Comparison of ENCODE assay signal across 8 cellular contexts in genomic region chr17:75845058-75845711, GRCh38. TPM values are rescaled to one million over a fixed set of nuclear protein-coding genes. Genes with fewer than 3 reads are reported as not detected.
A peak's percentile ranks its signal among the peaks of the same experiment; 100 is the strongest.
DNase-seq lines count a peak whose midpoint lies in the region; ATAC-seq, FAIRE-seq and TF ChIP-seq lines count a peak whose summit lies in the region.

No MANE protein-coding gene starts in this region.

- intact Hi-C loops in activated CD4-positive, alpha-beta T cell treated with anti-CD3 and anti-CD28 coated beads for 36 hours (cut with DNase I, micrococcal nuclease): no loop called here

- ATAC-seq in A549 (peak; percentile 69 to 87), HG02759 (IDR thresholded peaks at IDR 0.05; ENCODE audit: unreplicated experiment) (peak; percentile 83), memory B cell (ENCODE audit: low read depth) (peak; percentile 83)
- peak; percentile 71 for ATAC-seq in activated CD4-positive, alpha-beta T cell treated with anti-CD3 and anti-CD28 coated beads for 36 hours

- H3K4me2 ChIP-seq in A549: peak overlapping the region; percentile 60

- peak overlapping the region; percentile 55 for H3K4me3 Mint-ChIP-seq in activated CD4-positive, alpha-beta T cell treated with anti-CD3 and anti-CD28 coated beads for 36 hours
- H3K4me3 Mint-ChIP-seq in memory B cell: peak overlapping the region; percentile 69
- H3K4me3 Mint-ChIP-seq in stimulated activated naive CD8-positive, alpha-beta T cell treated with anti-CD3 and anti-CD28 coated beads, Interleukin-15, Interleukin-2, amounts not matched to agents 100 ng/mL and 50 ng/mL, for 24 hours: peak overlapping the region; percentile 66

- H3K4me3 ChIP-seq in A549: peak overlapping the region; percentile 0; the same call in 1 of the 3 replicates

- 33% methylated on average over 16 of the region's 21 CpGs for whole genome bisulfite sequencing in A549 (ENCODE audit: missing lambda C conversion rate)

- peak overlapping the region; percentile 60 for H3K27ac Mint-ChIP-seq in activated CD4-positive, alpha-beta T cell treated with anti-CD3 and anti-CD28 coated beads for 36 hours
- peak overlapping the region; percentile 80 for H3K27ac Mint-ChIP-seq in memory B cell
- peak overlapping the region; percentile 80 for H3K27ac Mint-ChIP-seq in stimulated activated naive CD8-positive, alpha-beta T cell treated with anti-CD3 and anti-CD28 coated beads, Interleukin-15, Interleukin-2, amounts not matched to agents 100 ng/mL and 50 ng/mL, for 24 hours

- no peak for TF ChIP-seq POLR2A in A549 (IDR thresholded peaks at IDR 0.05; ENCODE audit: low read length)

- POLR2A ChIA-PET in A549 (lab: Yijun Ruan, JAX): interaction anchor here (0.5 to 4.4 kb wide), 3 partner anchors 10 to 65 kb away, joined by 4 to 23 read pairs (median 8); partner anchors contain the start of gene WBP2
- POLR2A ChIA-PET in activated CD4-positive, alpha-beta T cell treated with anti-CD3 and anti-CD28 coated beads for 36 hours (lab: Charles Lee): interaction anchor here (4.4 kb wide), 1 partner anchor 65 kb away, joined by 17 read pairs; a partner anchor contains a TSS

- H3K36me3 Mint-ChIP-seq in activated CD4-positive, alpha-beta T cell treated with anti-CD3 and anti-CD28 coated beads for 36 hours (ENCODE audit: low read depth): peaks cover 24% of the 10 kb centered on the region
- peaks cover 21% of the 10 kb centered on the region for H3K36me3 Mint-ChIP-seq in memory B cell
- H3K36me3 Mint-ChIP-seq in stimulated activated naive CD8-positive, alpha-beta T cell treated with anti-CD3 and anti-CD28 coated beads, Interleukin-15, Interleukin-2, amounts not matched to agents 100 ng/mL and 50 ng/mL, for 24 hours (ENCODE audit: low read depth): peaks cover 8% of the 10 kb centered on the region

- peaks cover 14% of the 10 kb centered on the region for H3K4me1 Mint-ChIP-seq in activated CD4-positive, alpha-beta T cell treated with anti-CD3 and anti-CD28 coated beads for 36 hours
- H3K4me1 Mint-ChIP-seq in memory B cell: peaks cover 20% of the 10 kb centered on the region
- peaks cover 14% of the 10 kb centered on the region for H3K4me1 Mint-ChIP-seq in stimulated activated naive CD8-positive, alpha-beta T cell treated with anti-CD3 and anti-CD28 coated beads, Interleukin-15, Interleukin-2, amounts not matched to agents 100 ng/mL and 50 ng/mL, for 24 hours (ENCODE audit: low read depth)

- TF ChIP-seq RAD21 in A549 (conservative IDR thresholded peaks at IDR 0.05 in 1 of 2, IDR thresholded peaks at IDR 0.05 in 1 of 2): peak in 1 of 2 experiments; percentile 23; a peak in 1 of 5 replicates

- H3K4me1 ChIP-seq in A549: peaks cover 43% of the 10 kb centered on the region

- H3K9me3 Mint-ChIP-seq in activated CD4-positive, alpha-beta T cell treated with anti-CD3 and anti-CD28 coated beads for 36 hours (ENCODE audit: low read depth): no peaks in the 10 kb centered on the region
- no peaks in the 10 kb centered on the region for H3K9me3 Mint-ChIP-seq in memory B cell
- no peaks in the 10 kb centered on the region for H3K9me3 Mint-ChIP-seq in stimulated activated naive CD8-positive, alpha-beta T cell treated with anti-CD3 and anti-CD28 coated beads, Interleukin-15, Interleukin-2, amounts not matched to agents 100 ng/mL and 50 ng/mL, for 24 hours

- TF ChIP-seq CTCF in A549 (IDR thresholded peaks at IDR 0.05): peak; percentile 49
- peak; percentile 59 for TF ChIP-seq CTCF in GM13976 (IDR thresholded peaks at IDR 0.05; ENCODE audit: borderline replicate concordance, control extremely low read depth, extremely low read depth, insufficient read depth, missing control alignments)

- no peak for TF ChIP-seq EP300 in A549 (IDR thresholded peaks at IDR 0.05)

- FAIRE-seq in A549 (lab: Jason Lieb, UNC): peak; percentile 23

- H3K9me3 ChIP-seq in A549: no peaks in the 10 kb centered on the region

- in situ Hi-C loops in GM13976 (cut with MboI; ENCODE audit: low sequenced_read_pairs, unreplicated experiment): no loop called here

- DNase-seq in A549 (ENCODE audit: low read depth in 1 of 2, low spot score in 1 of 2) (peak; percentile 91 to 92), GM13976 (ENCODE audit: low spot score) (peak; percentile 92), NCI-H1436 treated with DMSO at 0.1 percent for 48 hours (lab: John Stamatoyannopoulos, UW) (peak; percentile 6), ecto neural progenitor cell (ENCODE audit: low spot score) (peak; percentile 88), memory B cell (ENCODE audit: low spot score in 2 of 2) (peak; percentile 75)
- DNase-seq in activated CD4-positive, alpha-beta T cell treated with anti-CD3 and anti-CD28 coated beads for 36 hours: peak; percentile 85

- H3K27ac ChIP-seq in A549: peak overlapping the region; percentile 79 to 89

- CTCF ChIA-PET in A549 (lab: Yijun Ruan, JAX): interaction anchor here (0.7 to 37.0 kb wide), 26 partner anchors 11 to 212 kb away, joined by 3 to 691 read pairs (median 4); partner anchors contain the start of genes CDK3, GALK1, SMIM5 and TRIM47
- CTCF ChIA-PET in activated CD4-positive, alpha-beta T cell treated with anti-CD3 and anti-CD28 coated beads for 36 hours (lab: Charles Lee): interaction anchor here (0.5 to 3.5 kb wide), 18 partner anchors 9 to 1277 kb away, joined by 3 to 21 read pairs (median 5); partner anchors contain the start of genes GALK1 and WBP2

- H3K27me3 Mint-ChIP-seq in activated CD4-positive, alpha-beta T cell treated with anti-CD3 and anti-CD28 coated beads for 36 hours: no peaks in the 10 kb centered on the region
- no peaks in the 10 kb centered on the region for H3K27me3 Mint-ChIP-seq in memory B cell
- no peaks in the 10 kb centered on the region for H3K27me3 Mint-ChIP-seq in stimulated activated naive CD8-positive, alpha-beta T cell treated with anti-CD3 and anti-CD28 coated beads, Interleukin-15, Interleukin-2, amounts not matched to agents 100 ng/mL and 50 ng/mL, for 24 hours

TF ChIP-seq in A549, 52 proteins besides CTCF, POLR2A, EP300 and RAD21 (continues in another document):
- TF ChIP-seq ZFP36 (IDR thresholded peaks at IDR 0.05; ENCODE audit: borderline replicate concordance, partially characterized antibody) (no peak), SMC3 (IDR thresholded peaks at IDR 0.05) (peak; percentile 22; the same call in 2 of the 3 replicates), ZNF302 (CRISPR knock-in tag; IDR thresholded peaks at IDR 0.05) (no peak), TP53 (CRISPR knock-in tag; IDR thresholded peaks at IDR 0.05) (0 out of 2 replicates have a peak, but pooled peaks have one; percentile 38), EHF (CRISPR knock-in tag; IDR thresholded peaks at IDR 0.05) (no peak), HOXB5 (CRISPR knock-in tag; IDR thresholded peaks at IDR 0.05) (0 out of 2 replicates have a peak, but pooled peaks have one; percentile 10), MYC (IDR thresholded peaks at IDR 0.05; ENCODE audit: borderline replicate concordance, low read length) (0 out of 2 replicates have a peak, but pooled peaks have one; percentile 20)
- TF ChIP-seq, protein P1, sequence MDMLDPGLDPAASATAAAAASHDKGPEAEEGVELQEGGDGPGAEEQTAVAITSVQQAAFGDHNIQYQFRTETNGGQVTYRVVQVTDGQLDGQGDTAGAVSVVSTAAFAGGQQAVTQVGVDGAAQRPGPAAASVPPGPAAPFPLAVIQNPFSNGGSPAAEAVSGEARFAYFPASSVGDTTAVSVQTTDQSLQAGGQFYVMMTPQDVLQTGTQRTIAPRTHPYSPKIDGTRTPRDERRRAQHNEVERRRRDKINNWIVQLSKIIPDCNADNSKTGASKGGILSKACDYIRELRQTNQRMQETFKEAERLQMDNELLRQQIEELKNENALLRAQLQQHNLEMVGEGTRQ (IDR thresholded peaks at IDR 0.05): peak; percentile 65

RNA-seq across cellular contexts. Expression of gene UNC13D, which starts 1.0 kb away (rescaled TPM):
- polyA plus RNA-seq in A549 (2011; rRNA removed) (0.97 and 1.6 TPM in 2 replicates), A549 (2017; fragmentation: RNase III; extraction: RNeasy Plus Mini Kit Qiagen cat#74134 plus additional on column Dnase treatment) (3.5 to 4.5 TPM (median 4.3 TPM) in 3 replicates)
- 1.3 and 2.0 TPM in 2 replicates for polyA plus RNA-seq in A549 (2012; cell fraction: cytosol; rRNA removed)
- 6.1 and 10.5 TPM in 2 replicates for polyA plus RNA-seq in A549 (2012; cell fraction: nucleus; rRNA removed)
- 1.7 and 3.3 TPM in 2 replicates for polyA minus RNA-seq in A549 (2011; rRNA and poly(A)+ RNA removed)
- 100 to 1,000 TPM; 106 to 133 TPM for total RNA-seq in activated CD4-positive, alpha-beta T cell treated with anti-CD3 and anti-CD28 coated beads for 36 hours

RNA-seq across cellular contexts. Expression of gene WBP2, which starts 9.9 kb away (rescaled TPM):
- 35.6 and 39.7 TPM in 2 replicates for polyA plus RNA-seq in A549 (2011; rRNA removed)
- 26.6 and 35.4 TPM in 2 replicates for polyA plus RNA-seq in A549 (2012; cell fraction: cytosol; rRNA removed)
- 60.1 and 71.4 TPM in 2 replicates for polyA plus RNA-seq in A549 (2012; cell fraction: nucleus; rRNA removed)
- polyA plus RNA-seq in A549 (2017; fragmentation: RNase III; extraction: RNeasy Plus Mini Kit Qiagen cat#74134 plus additional on column Dnase treatment): 111 to 131 TPM (median 116 TPM) in 3 replicates
- polyA minus RNA-seq in A549 (2011; rRNA and poly(A)+ RNA removed): 31.8 and 40.3 TPM in 2 replicates
- 10 to 100 TPM; 68.7 to 74.1 TPM for total RNA-seq in activated CD4-positive, alpha-beta T cell treated with anti-CD3 and anti-CD28 coated beads for 36 hours

RNA-seq across cellular contexts. Expression of gene TRIM47, which starts 33.2 kb away (rescaled TPM):
- polyA plus RNA-seq in A549 (2011; rRNA removed) (19.6 and 26.7 TPM in 2 replicates), A549 (2017; fragmentation: RNase III; extraction: RNeasy Plus Mini Kit Qiagen cat#74134 plus additional on column Dnase treatment) (45.3 to 54.7 TPM (median 46.6 TPM) in 3 replicates)
- 50.0 and 67.2 TPM in 2 replicates for polyA plus RNA-seq in A549 (2012; cell fraction: cytosol; rRNA removed)
- 162 and 183 TPM in 2 replicates for polyA plus RNA-seq in A549 (2012; cell fraction: nucleus; rRNA removed)
- 31.2 and 34.8 TPM in 2 replicates for polyA minus RNA-seq in A549 (2011; rRNA and poly(A)+ RNA removed)
- total RNA-seq in activated CD4-positive, alpha-beta T cell treated with anti-CD3 and anti-CD28 coated beads for 36 hours: 10 to 100 TPM; 13.4 to 19.9 TPM

RNA-seq across cellular contexts. Expression of gene TRIM65, which starts 51.6 kb away (rescaled TPM):
- polyA plus RNA-seq in A549 (2011; rRNA removed) (13.5 and 17.4 TPM in 2 replicates), A549 (2017; fragmentation: RNase III; extraction: RNeasy Plus Mini Kit Qiagen cat#74134 plus additional on column Dnase treatment) (26.2 to 30.2 TPM (median 30.1 TPM) in 3 replicates)
- 17.8 and 28.0 TPM in 2 replicates for polyA plus RNA-seq in A549 (2012; cell fraction: cytosol; rRNA removed)
- polyA plus RNA-seq in A549 (2012; cell fraction: nucleus; rRNA removed): 46.1 and 47.2 TPM in 2 replicates
- 12.7 and 16.0 TPM in 2 replicates for polyA minus RNA-seq in A549 (2011; rRNA and poly(A)+ RNA removed)
- total RNA-seq in activated CD4-positive, alpha-beta T cell treated with anti-CD3 and anti-CD28 coated beads for 36 hours: 10 to 100 TPM; 28.9 to 31.9 TPM

RNA-seq across cellular contexts. Expression of gene MRPL38, which starts 59.5 kb away (rescaled TPM):
- polyA plus RNA-seq in A549 (2011; rRNA removed) (43.4 and 53.5 TPM in 2 replicates), A549 (2017; fragmentation: RNase III; extraction: RNeasy Plus Mini Kit Qiagen cat#74134 plus additional on column Dnase treatment) (102 to 105 TPM (median 104 TPM) in 3 replicates)
- polyA plus RNA-seq in A549 (2012; cell fraction: cytosol; rRNA removed): 126 and 151 TPM in 2 replicates
- polyA plus RNA-seq in A549 (2012; cell fraction: nucleus; rRNA removed): 315 and 362 TPM in 2 replicates
- 63.6 and 110 TPM in 2 replicates for polyA minus RNA-seq in A549 (2011; rRNA and poly(A)+ RNA removed)
- total RNA-seq in activated CD4-positive, alpha-beta T cell treated with anti-CD3 and anti-CD28 coated beads for 36 hours: 100 to 1,000 TPM in 1 of 2 experiments, 10 to 100 TPM in 1; 98.0 to 115 TPM

Comparison
In these comparisons a context has a peak if more than half of its experiments do, and no peak if none do; other contexts are left out.
1. Peak in every context shown above with its lines: DNase-seq, ATAC-seq, H3K4me3 ChIP-seq and H3K27ac ChIP-seq.
2. DNase-seq: peak in every context shown above with its lines; median percentile 92 in GM13976; 92 in A549; 88 in ecto neural progenitor cell; 85 in activated CD4-positive, alpha-beta T cell treated with anti-CD3 and anti-CD28 coated beads for 36 hours; 75 in memory B cell; 6 in NCI-H1436 treated with DMSO at 0.1 percent for 48 hours.